Comparison of ENCODE assay signal across 8 cellular contexts in the genomic region with DNA sequence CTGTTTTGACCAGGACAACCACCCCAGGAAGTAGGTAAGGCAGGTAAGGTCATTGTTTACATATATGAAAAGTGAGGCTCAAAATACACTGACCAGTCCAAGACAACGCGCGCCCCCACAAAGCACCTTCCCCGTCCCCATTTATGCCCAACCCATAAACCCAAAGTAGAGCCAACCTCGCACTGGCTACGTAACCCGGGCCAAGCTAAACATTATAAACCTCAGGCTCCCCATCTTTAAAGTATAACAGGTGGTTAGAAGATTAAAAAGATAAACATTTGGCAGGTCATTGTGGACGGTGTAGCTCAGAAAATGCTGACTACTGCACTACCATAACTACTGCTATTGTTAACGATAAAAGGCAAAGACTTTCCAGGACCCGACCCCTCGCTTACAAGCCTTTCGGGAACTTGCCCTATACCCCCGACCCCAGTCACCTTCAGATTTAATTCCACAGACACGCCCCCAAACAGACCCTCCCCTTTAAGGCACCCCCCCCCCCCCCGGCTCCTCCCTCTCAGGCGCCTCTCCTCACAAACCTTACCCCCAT. TPM values are rescaled to one million over a fixed set of nuclear protein-coding genes. Genes with fewer than 3 reads are reported as not detected.
DNase-seq lines count a peak whose midpoint lies in the region; ATAC-seq, FAIRE-seq and TF ChIP-seq lines count a peak whose summit lies in the region.

No MANE protein-coding gene starts in this region.

- H3K4me3 Mint-ChIP-seq in central memory CD8-positive, alpha-beta T cell: peak overlapping the region; percentile 96
- H3K4me3 Mint-ChIP-seq in memory B cell: peak overlapping the region; percentile 96

- no peak for TF ChIP-seq EP300 in upper lobe of left lung (IDR thresholded peaks at IDR 0.05)

- H3K4me3 ChIP-seq in GM12865 (ENCODE audit: low read depth, low read length): peak overlapping the region; percentile 88
- H3K4me3 ChIP-seq in upper lobe of left lung: peak overlapping the region; percentile 61 to 82 (median 72)

- H3K9me3 Mint-ChIP-seq in central memory CD8-positive, alpha-beta T cell: no peaks in the 10 kb centered on the region
- no peaks in the 10 kb centered on the region for H3K9me3 Mint-ChIP-seq in memory B cell

- peak overlapping the region; percentile 87 to 94 (median 91) for H3K27ac ChIP-seq in upper lobe of left lung

- H3K36me3 Mint-ChIP-seq in central memory CD8-positive, alpha-beta T cell (ENCODE audit: insufficient read depth): peaks cover 15% of the 10 kb centered on the region
- peaks cover 2% of the 10 kb centered on the region for H3K36me3 Mint-ChIP-seq in memory B cell

- no peak for DNase-seq in GM12865 (ENCODE audit: low read depth)
- DNase-seq in NCI-H69 (lab: John Stamatoyannopoulos, UW): peak; percentile 64
- DNase-seq in central memory CD8-positive, alpha-beta T cell (ENCODE audit: low spot score in 2 of 2): peak in 1 of 2 donors; percentile 34
- no peak for DNase-seq in memory B cell (ENCODE audit: low spot score in 2 of 2)
- no peak for DNase-seq in upper lobe of left lung
- no peak for DNase-seq in NCI-H187 (lab: John Stamatoyannopoulos, UW)
- DNase-seq in frontal cortex (ENCODE audit: low spot score in 2 of 2): no peak
- no peak for DNase-seq in iPS-NIHi11 (ENCODE audit: low spot score)

- H3K9me3 ChIP-seq in upper lobe of left lung: no peaks in the 10 kb centered on the region

- H3K27me3 Mint-ChIP-seq in central memory CD8-positive, alpha-beta T cell: no peaks in the 10 kb centered on the region
- no peaks in the 10 kb centered on the region for H3K27me3 Mint-ChIP-seq in memory B cell

- no peak for TF ChIP-seq CTCF in GM12865 (IDR thresholded peaks at IDR 0.05; ENCODE audit: insufficient read depth, low read depth, low read length, missing control alignments)
- TF ChIP-seq CTCF in upper lobe of left lung (IDR thresholded peaks at IDR 0.05): no peak

- no peak for FAIRE-seq in frontal cortex (lab: Jason Lieb, UNC)

- no peaks in the 10 kb centered on the region for H3K27me3 ChIP-seq in upper lobe of left lung

- peak; percentile 53 for ATAC-seq in central memory CD8-positive, alpha-beta T cell (replicated peaks; ENCODE audit: extremely low read depth, poor library complexity, severe bottlenecking)
- ATAC-seq in memory B cell (ENCODE audit: low read depth): no peak
- peak in 1 of 2 donors; percentile 57 for ATAC-seq in upper lobe of left lung (ENCODE audit: low FRiP score in 2 of 2)

- 5% methylated on average over 16 of the region's 16 CpGs for WGBS in upper lobe of left lung, 2 donors

- TF ChIP-seq POLR2A in upper lobe of left lung (IDR thresholded peaks at IDR 0.05): no peak

- peak overlapping the region; percentile 97 for H3K27ac Mint-ChIP-seq in central memory CD8-positive, alpha-beta T cell (ENCODE audit: low read depth)
- H3K27ac Mint-ChIP-seq in memory B cell: peak overlapping the region; percentile 99

- peaks cover 0 to 6% (median 0%) of the 10 kb centered on the region in 4 donors for H3K36me3 ChIP-seq in upper lobe of left lung

- H3K4me1 Mint-ChIP-seq in central memory CD8-positive, alpha-beta T cell: peaks cover 29% of the 10 kb centered on the region
- peaks cover 29% of the 10 kb centered on the region for H3K4me1 Mint-ChIP-seq in memory B cell

- H3K4me1 ChIP-seq in upper lobe of left lung: peaks cover 29 to 34% (median 32%) of the 10 kb centered on the region in 4 donors

RNA-seq across cellular contexts. Expression of a gene that starts 0.5 kb away (rescaled TPM):
- 100 to 1,000 TPM; 185 to 666 (median 241) TPM for total RNA-seq in upper lobe of left lung
- total RNA-seq in frontal cortex: 110 TPM

RNA-seq across cellular contexts. Expression of a gene that starts 0.8 kb away (rescaled TPM):
- total RNA-seq in upper lobe of left lung (10 to 100 TPM in 3 of 6 donors, 1 to 10 TPM in 3; 5.3 to 19.2 (median 10.3) TPM), frontal cortex (6.5 TPM)

RNA-seq across cellular contexts. Expression of a gene that starts 23.2 kb away (rescaled TPM):
- 100 to 1,000 TPM in 4 of 6 donors, 10 to 100 TPM in 2; 86.0 to 162 (median 114) TPM for total RNA-seq in upper lobe of left lung
- total RNA-seq in frontal cortex: 44.4 TPM

RNA-seq across cellular contexts. Expression of a gene that starts 25.9 kb away (rescaled TPM):
- total RNA-seq in upper lobe of left lung (under 1 TPM in 1 of 6 donors, not detected in 5; 0.30 TPM), frontal cortex (not detected)

RNA-seq across cellular contexts. Expression of a gene that starts 32.6 kb away (rescaled TPM):
- 10 to 100 TPM; 12.8 to 39.1 (median 29.5) TPM for total RNA-seq in upper lobe of left lung
- 17.5 TPM for total RNA-seq in frontal cortex
